ENCODE assay signal across 8 cellular contexts in genomic region chr12:85866929-85867776, GRCh38. TPM values are rescaled to one million over a fixed set of nuclear protein-coding genes. Genes with fewer than 3 reads are reported as not detected.
A peak's percentile ranks its signal among the peaks of the same experiment; 100 is the strongest.
DNase-seq lines count a peak whose midpoint lies in the region; ATAC-seq and TF ChIP-seq lines count a peak whose summit lies in the region.

No MANE protein-coding gene starts in this region.

- peaks cover 0 to 8% of the 10 kb centered on the region in 2 donors for H3K9me3 Mint-ChIP-seq in stimulated activated naive CD8-positive, alpha-beta T cell treated with anti-CD3 and anti-CD28 coated beads, Interleukin-15, amount 100 ng/mL, for 72 hours
- no peaks in the 10 kb centered on the region for H3K9me3 Mint-ChIP-seq in neural progenitor cell

- H3K4me3 ChIP-seq in KMS-11 (IDR thresholded peaks at IDR 0.05; ENCODE audit: insufficient read depth, low read depth, low read length) (no peak overlapping the region), esophagus squamous epithelium (peak overlapping the region in 2 of 4 donors; percentile 25 to 50), neural progenitor cell (no peak overlapping the region)

- H3K27me3 ChIP-seq in KMS-11 (ENCODE audit: insufficient read depth, low read depth): no peaks in the 10 kb centered on the region
- H3K27me3 ChIP-seq in esophagus squamous epithelium: no peaks in the 10 kb centered on the region
- H3K27me3 ChIP-seq in neural progenitor cell: no peaks in the 10 kb centered on the region

- H3K36me3 ChIP-seq in KMS-11 (ENCODE audit: insufficient read depth) (no peaks in the 10 kb centered on the region), esophagus squamous epithelium (no peaks in the 10 kb centered on the region), neural progenitor cell (no peaks in the 10 kb centered on the region)

- peak; percentile 60 for ATAC-seq in stimulated activated naive CD8-positive, alpha-beta T cell treated with anti-CD3 and anti-CD28 coated beads, Interleukin-15, amount 100 ng/mL, for 72 hours
- ATAC-seq in stimulated activated naive CD8-positive, alpha-beta T cell treated with anti-CD3 and anti-CD28 coated beads, Interleukin-15, Interleukin-2, amounts not matched to agents 100 U/mL and 50 U/mL, for 24 hours: no peak

- peaks cover 15% of the 10 kb centered on the region for H3K27me3 Mint-ChIP-seq in stimulated activated naive CD8-positive, alpha-beta T cell treated with anti-CD3 and anti-CD28 coated beads, Interleukin-15, amount 100 ng/mL, for 72 hours
- peaks cover 3% of the 10 kb centered on the region for H3K27me3 Mint-ChIP-seq in neural progenitor cell (ENCODE audit: insufficient read depth, low read depth)

- TF ChIP-seq POLR2A in esophagus squamous epithelium (IDR thresholded peaks at IDR 0.05): no peak

- H3K4me2 ChIP-seq in KMS-11 (no peak overlapping the region), neural progenitor cell (no peak overlapping the region)

- peak in 1 of 2 donors; percentile 6 for DNase-seq in stimulated activated naive CD8-positive, alpha-beta T cell treated with anti-CD3 and anti-CD28 coated beads, Interleukin-15, amount 100 ng/mL, for 72 hours
- no peak for DNase-seq in stimulated activated naive CD8-positive, alpha-beta T cell treated with anti-CD3 and anti-CD28 coated beads, Interleukin-15, Interleukin-2, amounts not matched to agents 100 U/mL and 50 U/mL, for 24 hours
- DNase-seq in HCEC 1CT (peak; percentile 55), RKO (ENCODE audit: low spot score) (peak; percentile 57), esophagus squamous epithelium (lab: John Stamatoyannopoulos, UW) (no peak), neural progenitor cell (ENCODE audit: low spot score) (peak; percentile 49), activated gamma-delta T cell (lab: John Stamatoyannopoulos, UW) (no peak)

- intact Hi-C loops in esophagus squamous epithelium (cut with DNase I): loop anchor here (5.0 to 10.0 kb wide), 2 partner anchors 290 to 382 kb away; no protein-coding TSS in a partner anchor

- H3K9me3 ChIP-seq in esophagus squamous epithelium (no peaks in the 10 kb centered on the region), neural progenitor cell (ENCODE audit: low read depth) (no peaks in the 10 kb centered on the region)

- no peak overlapping the region for H3K27ac ChIP-seq in KMS-11
- peak overlapping the region; percentile 24 to 72 (median 45) for H3K27ac ChIP-seq in esophagus squamous epithelium
- no peak overlapping the region for H3K27ac ChIP-seq in neural progenitor cell

- H3K4me1 ChIP-seq in KMS-11 (ENCODE audit: low read depth, poor library complexity, severe bottlenecking): no peaks in the 10 kb centered on the region
- H3K4me1 ChIP-seq in esophagus squamous epithelium: peaks cover 0 to 33% (median 0%) of the 10 kb centered on the region in 3 donors
- peaks cover 5% of the 10 kb centered on the region for H3K4me1 ChIP-seq in neural progenitor cell

- H3K79me2 ChIP-seq in KMS-11 (ENCODE audit: insufficient read depth, low read depth) (no peaks in the 10 kb centered on the region), neural progenitor cell (ENCODE audit: low read depth) (no peaks in the 10 kb centered on the region)

- 13 to 15% methylated on average over 5 of the region's 5 CpGs for WGBS in esophagus squamous epithelium, 2 donors

- no peaks in the 10 kb centered on the region for H3F3A ChIP-seq in neural progenitor cell (ENCODE audit: low read depth)

- H4K20me1 ChIP-seq in KMS-11 (ENCODE audit: insufficient read depth) (no peaks in the 10 kb centered on the region), neural progenitor cell (ENCODE audit: low read depth) (no peaks in the 10 kb centered on the region)

- no peak overlapping the region for H3K27ac Mint-ChIP-seq in stimulated activated naive CD8-positive, alpha-beta T cell treated with anti-CD3 and anti-CD28 coated beads, Interleukin-15, amount 100 ng/mL, for 72 hours
- no peak overlapping the region for H3K27ac Mint-ChIP-seq in neural progenitor cell

- TF ChIP-seq CTCF in KMS-11 (conservative IDR thresholded peaks at IDR 0.05; ENCODE audit: low read depth, low read length) (peak; percentile 73), esophagus squamous epithelium (IDR thresholded peaks at IDR 0.05) (peak in 5 of 6 experiments; percentile 70 to 86 (median 78)), neural progenitor cell (IDR thresholded peaks at IDR 0.05) (peak; percentile 74)

- H2AFZ ChIP-seq in KMS-11 (ENCODE audit: low read depth): no peak overlapping the region
- H2AFZ ChIP-seq in neural progenitor cell (replicated peaks): peak overlapping the region; percentile 68

- H3K36me3 Mint-ChIP-seq in neural progenitor cell: no peaks in the 10 kb centered on the region

- no peak overlapping the region for H3K4me3 Mint-ChIP-seq in stimulated activated naive CD8-positive, alpha-beta T cell treated with anti-CD3 and anti-CD28 coated beads, Interleukin-15, amount 100 ng/mL, for 72 hours
- no peak overlapping the region for H3K4me3 Mint-ChIP-seq in neural progenitor cell

- H3K9ac ChIP-seq in KMS-11: no peak overlapping the region
- H3K9ac ChIP-seq in neural progenitor cell: no peak overlapping the region

- H3K4me1 Mint-ChIP-seq in stimulated activated naive CD8-positive, alpha-beta T cell treated with anti-CD3 and anti-CD28 coated beads, Interleukin-15, amount 100 ng/mL, for 72 hours: no peaks in the 10 kb centered on the region
- H3K4me1 Mint-ChIP-seq in neural progenitor cell: no peaks in the 10 kb centered on the region

RNA-seq across cellular contexts. Expression of gene NTS, which starts 6.9 kb away (rescaled TPM):
- total RNA-seq in esophagus squamous epithelium: 1 to 10 TPM in 1 of 4 donors, not detected in 3; 5.0 TPM
- 0.40 TPM in 1 of 2 replicates, not detected in the other for total RNA-seq in neural progenitor cell (ENCODE audit: low replicate concordance)

RNA-seq across cellular contexts. Expression of gene RASSF9, which starts 30.9 kb away (rescaled TPM):
- total RNA-seq in esophagus squamous epithelium: 10 to 100 TPM in 1 of 4 donors, 1 to 10 TPM in 3; 2.5 to 17.4 (median 4.4) TPM
- total RNA-seq in neural progenitor cell (ENCODE audit: low replicate concordance): 0.06 TPM in 1 of 2 replicates, not detected in the other

Comparison
In these comparisons a context has a peak if more than half of its experiments do, and no peak if none do; other contexts are left out.
1. DNase-seq: peak in HCEC 1CT (single experiment), RKO (single experiment) and neural progenitor cell (single experiment); none in stimulated activated naive CD8-positive, alpha-beta T cell treated with anti-CD3 and anti-CD28 coated beads, Interleukin-15, Interleukin-2, amounts not matched to agents 100 U/mL and 50 U/mL, for 24 hours (single experiment), esophagus squamous epithelium (single experiment) and activated gamma-delta T cell (single experiment).
2. H3K27ac ChIP-seq: peak in esophagus squamous epithelium (4 of 4); none in KMS-11 (single experiment) and neural progenitor cell (single experiment).
3. Peak in every context shown above with its lines, with median percentiles within 50 percentile points of each other: CTCF ChIP-seq.